In genomic region chr11:111344032-111344431, GRCh38 we compare ENCODE assay signal across 1 cellular context.
TF ChIP-seq lines count a peak whose summit lies in the region.

No MANE protein-coding gene starts in this region.

TF ChIP-seq in GM23338, 12 proteins besides CTCF, POLR2A, EP300 and RAD21 (continued from another document):
- TF ChIP-seq ZNF462 (CRISPR knock-in tag; IDR thresholded peaks at IDR 0.05) (no peak), STAT1 (IDR thresholded peaks at IDR 0.05; ENCODE audit: unreplicated experiment) (no peak)
